In the genomic region with DNA sequence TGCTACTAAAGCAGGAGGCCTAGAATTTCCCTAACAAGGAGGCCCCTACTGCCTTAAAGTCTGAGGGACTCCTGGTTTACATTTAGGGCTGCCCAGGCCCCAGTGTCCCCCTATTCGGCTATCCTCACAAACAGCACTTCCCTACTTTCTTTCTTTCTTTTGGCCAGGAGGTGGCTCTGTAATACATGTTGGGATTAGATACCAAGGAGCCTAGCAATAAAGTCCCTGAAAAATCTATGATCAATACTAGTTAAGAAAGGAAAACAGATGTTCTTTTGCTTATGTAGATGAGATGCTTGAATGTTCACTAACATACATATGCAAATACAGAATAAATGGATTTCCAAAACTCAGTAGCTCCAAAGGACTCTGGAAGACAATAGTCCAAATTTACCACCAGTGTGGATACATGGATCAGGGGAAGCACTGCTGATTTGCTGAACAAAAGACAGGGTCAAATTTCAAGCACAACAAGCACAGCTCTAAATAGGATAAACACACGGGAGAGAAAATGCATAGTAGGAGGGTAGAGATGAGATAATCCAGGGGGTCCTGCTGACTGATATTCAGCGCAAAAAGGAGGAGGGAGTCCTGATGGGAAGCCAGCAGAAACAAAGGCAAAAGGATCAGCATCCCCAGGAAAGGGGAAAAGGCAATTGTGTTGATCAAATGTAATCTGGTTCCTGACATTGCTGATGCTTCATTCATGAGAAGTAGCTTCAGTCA, we compare ENCODE assay signal across 1 cellular context.
TF ChIP-seq lines count a peak whose summit lies in the region.

No MANE protein-coding gene starts in this region.

TF ChIP-seq in A549, 52 proteins besides CTCF, POLR2A, EP300 and RAD21 (continued from another document):
- TF ChIP-seq, protein P1, sequence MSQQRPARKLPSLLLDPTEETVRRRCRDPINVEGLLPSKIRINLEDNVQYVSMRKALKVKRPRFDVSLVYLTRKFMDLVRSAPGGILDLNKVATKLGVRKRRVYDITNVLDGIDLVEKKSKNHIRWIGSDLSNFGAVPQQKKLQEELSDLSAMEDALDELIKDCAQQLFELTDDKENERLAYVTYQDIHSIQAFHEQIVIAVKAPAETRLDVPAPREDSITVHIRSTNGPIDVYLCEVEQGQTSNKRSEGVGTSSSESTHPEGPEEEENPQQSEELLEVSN (IDR thresholded peaks at IDR 0.05; ENCODE audit: borderline replicate concordance, low read depth): no peak
- TF ChIP-seq ZC3H11A (IDR thresholded peaks at IDR 0.05) (no peak), FOSL2 (IDR thresholded peaks at IDR 0.05) (no peak), FOSL2 (CRISPR knock-in tag; IDR thresholded peaks at IDR 0.05) (no peak)
